26 cellular contexts compared by ENCODE assay signal in the genomic region with DNA sequence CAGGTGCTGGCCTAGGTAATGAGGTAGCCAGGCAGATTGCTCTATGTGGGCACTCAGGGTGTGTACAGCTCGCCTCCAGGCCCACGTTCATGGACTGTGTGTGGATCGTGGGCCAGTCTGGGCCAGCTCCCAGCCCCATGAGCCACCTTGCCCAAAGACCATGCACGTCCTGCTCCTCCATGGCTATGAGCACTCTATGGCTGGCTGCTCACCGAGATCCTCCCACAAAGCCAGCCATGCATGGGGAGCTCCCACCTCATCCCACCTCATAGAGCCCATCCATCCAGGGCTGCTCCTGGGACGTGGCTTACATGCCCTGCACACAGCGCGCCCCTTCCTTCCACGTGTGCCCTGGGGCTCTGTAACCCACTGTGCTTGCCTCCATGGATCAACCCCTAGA.
DNase-seq lines count a peak whose midpoint lies in the region; ATAC-seq, FAIRE-seq and TF ChIP-seq lines count a peak whose summit lies in the region.
"Had no signal": no experiment of that assay in that cellular context is flagged by ENCODE, and none has a peak within 500 bp of the region (broad histone marks: within the 10 kb centered on the region; RNA-seq: fewer than 3 reads in every experiment).

No MANE protein-coding gene starts in this region.

- TF ChIP-seq RAD21 in H1 (IDR thresholded peaks at IDR 0.05 in 1 of 2, conservative IDR thresholded peaks at IDR 0.05 in 1 of 2; ENCODE audit: low read depth in 2 of 2, low read length in 2 of 2): no peak

- H3K9me3 ChIP-seq in H1 (ENCODE audit: insufficient read depth in 2 of 2, low read depth in 1 of 2, low read length in 1 of 2) (peaks cover 0 to 3% of the 10 kb centered on the region in 2 experiments; a peak in 1 of 4 replicates), spleen (peaks cover 0 to 12% (median 2%) of the 10 kb centered on the region in 8 donors)
- H3K9me3 ChIP-seq: BE2C, BLaER1 had no signal

- no peaks in the 10 kb centered on the region for H3K4me1 ChIP-seq in H1 (replicated peaks in 1 of 4; ENCODE audit: control insufficient read depth in 3 of 4, insufficient read depth in 4 of 4, low read length in 3 of 4)
- no peaks in the 10 kb centered on the region for H3K4me1 ChIP-seq in spleen
- H3K4me1 ChIP-seq: BE2C had no signal

- H3K56ac ChIP-seq in H1 (replicated peaks; ENCODE audit: insufficient read length, low read depth, low read length): no peak overlapping the region

- no peak overlapping the region for H4K8ac ChIP-seq in H1 (ENCODE audit: extremely low read depth, insufficient read depth, low read length)

- TF ChIP-seq CTCF in H1 (IDR thresholded peaks at IDR 0.05; ENCODE audit: control extremely low read depth in 1 of 3, insufficient read depth in 1 of 3, low read depth in 1 of 3, low read length in 3 of 3): no peak
- TF ChIP-seq CTCF in spleen (IDR thresholded peaks at IDR 0.05 in 8 of 11, conservative IDR thresholded peaks at IDR 0.05 in 3 of 11): no peak
- no peak for TF ChIP-seq CTCF in activated CD8-positive, alpha-beta T cell treated with anti-CD3 and anti-CD28 coated beads for 36 hours (IDR thresholded peaks at IDR 0.05)

- no peaks in the 10 kb centered on the region for H3K79me2 ChIP-seq in H1 (ENCODE audit: control insufficient read depth in 1 of 2, insufficient read depth in 2 of 2, low read length in 2 of 2)

- no peaks in the 10 kb centered on the region for H3K27me3 Mint-ChIP-seq in activated CD8-positive, alpha-beta T cell treated with anti-CD3 and anti-CD28 coated beads for 36 hours
- H3K27me3 Mint-ChIP-seq: CD4-positive, alpha-beta memory T cell; CD4-positive, CD25-positive, alpha-beta regulatory T cell; CD8-positive, alpha-beta memory T cell had no signal

- no peak overlapping the region for H3K4me3 Mint-ChIP-seq in activated CD8-positive, alpha-beta T cell treated with anti-CD3 and anti-CD28 coated beads for 36 hours
- H3K4me3 Mint-ChIP-seq: CD14-positive monocyte; CD4-positive, CD25-positive, alpha-beta regulatory T cell; CD8-positive, alpha-beta memory T cell had no signal

- ATAC-seq in left lobe of liver: no peak
- no peak for ATAC-seq in HG03432 (IDR thresholded peaks at IDR 0.05; ENCODE audit: unreplicated experiment)
- no peak for ATAC-seq in activated CD8-positive, alpha-beta T cell treated with anti-CD3 and anti-CD28 coated beads for 36 hours
- ATAC-seq: GM12878 had no signal

- H3K27ac ChIP-seq in H1 (ENCODE audit: low read depth, low read length) (no peak overlapping the region), spleen (no peak overlapping the region)
- H3K27ac ChIP-seq: BLaER1 had no signal

- H2AFZ ChIP-seq in H1 (ENCODE audit: low read length): no peak overlapping the region

- no peaks in the 10 kb centered on the region for H3K27me3 ChIP-seq in H1 (replicated peaks in 1 of 4; ENCODE audit: control insufficient read depth in 3 of 4, extremely low read depth in 1 of 4, insufficient read depth in 3 of 4, low read length in 3 of 4)
- no peaks in the 10 kb centered on the region for H3K27me3 ChIP-seq in spleen (replicated peaks in 1 of 7)
- H3K27me3 ChIP-seq: BE2C, BLaER1 had no signal

- H2AK5ac ChIP-seq in H1 (ENCODE audit: low read depth, low read length): no peak overlapping the region

- CTCF ChIA-PET in H1 (lab: Charles Lee; ENCODE audit: partially characterized antibody): interaction anchor here (0.6 to 1.4 kb wide), 3 partner anchors 8 to 1282 kb away, joined by 3 to 5 read pairs (median 4); no protein-coding TSS in a partner anchor
- CTCF ChIA-PET in activated CD8-positive, alpha-beta T cell treated with anti-CD3 and anti-CD28 coated beads for 36 hours (lab: Charles Lee): no interaction called here

- no peaks in the 10 kb centered on the region for H3K36me3 Mint-ChIP-seq in activated CD8-positive, alpha-beta T cell treated with anti-CD3 and anti-CD28 coated beads for 36 hours (ENCODE audit: low read depth)
- H3K36me3 Mint-ChIP-seq: CD14-positive monocyte; CD4-positive, alpha-beta memory T cell; CD4-positive, CD25-positive, alpha-beta regulatory T cell; CD8-positive, alpha-beta memory T cell had no signal

- H3K36me3 ChIP-seq in H1 (ENCODE audit: control insufficient read depth in 2 of 4, insufficient read depth in 4 of 4, low read length in 3 of 4) (no peaks in the 10 kb centered on the region), spleen (no peaks in the 10 kb centered on the region)
- H3K36me3 ChIP-seq: BE2C, BLaER1 had no signal

- WGBS in H1 (ENCODE audit: extremely low coverage in 1 of 2, insufficient coverage in 1 of 2, insufficient read length in 1 of 2, insufficient replicate concordance in 2 of 2, low coverage in 1 of 2, low lambda C conversion rate in 2 of 2, missing lambda C conversion rate in 1 of 2), 2 experiments: 92% methylated on average over 9 of the region's 9 CpGs; no CpG with 5 or more reads in 1 of the 2 experiments
- WGBS in spleen, 5 donors: 82 to 94% (median 85%) methylated on average over 8 to 9 of the region's 9 CpGs

- FAIRE-seq in H1 (lab: Jason Lieb, UNC): no peak
- FAIRE-seq: A204.1, GM12878, GM12892, GM18507 had no signal

- H3K4ac ChIP-seq in H1 (replicated peaks; ENCODE audit: insufficient read length, low read depth, low read length): no peak overlapping the region

- no peak for TF ChIP-seq EP300 in H1 (IDR thresholded peaks at IDR 0.05; ENCODE audit: borderline replicate concordance in 1 of 2, low read depth in 2 of 2, low read length in 2 of 2)

- H4K20me1 ChIP-seq in H1 (replicated peaks in 1 of 2; ENCODE audit: control insufficient read depth in 1 of 2, insufficient read depth in 2 of 2, low read length in 2 of 2): no peaks in the 10 kb centered on the region
- H4K20me1 ChIP-seq: BLaER1 had no signal

- no peak overlapping the region for H3K4me3 ChIP-seq in H1 (ENCODE audit: extremely low read depth in 1 of 4, insufficient read depth in 2 of 4, low read depth in 3 of 4, low read length in 4 of 4)
- H3K4me3 ChIP-seq in spleen: no peak overlapping the region
- H3K4me3 ChIP-seq: BLaER1, GM12878 had no signal

- TF ChIP-seq POLR2A in H1 (IDR thresholded peaks at IDR 0.05; ENCODE audit: control extremely low read depth in 1 of 2, low read depth in 2 of 2, low read length in 2 of 2) (no peak), spleen (IDR thresholded peaks at IDR 0.05) (no peak)

- H3K23me2 ChIP-seq in H1 (ENCODE audit: low read depth, low read length): no peaks in the 10 kb centered on the region

- H2BK15ac ChIP-seq in H1 (ENCODE audit: low read length): no peak overlapping the region

- 0 out of 2 replicates have a peak overlapping the region, but pooled peaks have one; percentile 14 for H2BK12ac ChIP-seq in H1 (ENCODE audit: low read depth, low read length)

- H3K14ac ChIP-seq in H1 (ENCODE audit: insufficient read length): no peak overlapping the region

- peaks cover 2% of the 10 kb centered on the region for H3K9me3 Mint-ChIP-seq in activated CD8-positive, alpha-beta T cell treated with anti-CD3 and anti-CD28 coated beads for 36 hours

- H2BK120ac ChIP-seq in H1 (replicated peaks; ENCODE audit: low read depth, low read length): no peak overlapping the region

- H3K18ac ChIP-seq in H1 (ENCODE audit: extremely low read depth, low read length): no peak overlapping the region

- no peak overlapping the region for H3K4me2 ChIP-seq in H1 (ENCODE audit: insufficient read depth in 1 of 2, low read depth in 2 of 2, low read length in 2 of 2)
- H3K4me2 ChIP-seq: BLaER1 had no signal

- no peak overlapping the region for H4K5ac ChIP-seq in H1 (ENCODE audit: insufficient read length, low read depth, low read length)

- H3K79me1 ChIP-seq in H1 (ENCODE audit: low read depth, low read length): no peaks in the 10 kb centered on the region

- H2BK20ac ChIP-seq in H1 (ENCODE audit: low read length): no peak overlapping the region

- H4K91ac ChIP-seq in H1 (replicated peaks; ENCODE audit: insufficient read length, low read length): no peak overlapping the region

- no peak overlapping the region for H3K27ac Mint-ChIP-seq in activated CD8-positive, alpha-beta T cell treated with anti-CD3 and anti-CD28 coated beads for 36 hours
- H3K27ac Mint-ChIP-seq: CD4-positive, alpha-beta memory T cell; CD4-positive, CD25-positive, alpha-beta regulatory T cell; CD8-positive, alpha-beta memory T cell had no signal

- H3K9ac ChIP-seq in H1 (replicated peaks in 1 of 4; ENCODE audit: extremely low read depth in 1 of 4, low read depth in 3 of 4, low read length in 3 of 4): no peak overlapping the region
- H3K9ac ChIP-seq: BLaER1 had no signal

- POLR2A ChIA-PET in H1 (lab: Charles Lee; ENCODE audit: partially characterized antibody): interaction anchor here (0.5 to 0.7 kb wide), 2 partner anchors 7 to 922 kb away, joined by 3 read pairs; no protein-coding TSS in a partner anchor
- POLR2A ChIA-PET in activated CD8-positive, alpha-beta T cell treated with anti-CD3 and anti-CD28 coated beads for 36 hours (lab: Charles Lee): no interaction called here

- DNase-seq in H1 (ENCODE audit: low read depth in 1 of 2, low spot score in 2 of 2): no peak
- peak; percentile 58 for DNase-seq in spleen
- no peak for DNase-seq in left lobe of liver (ENCODE audit: low spot score)
- DNase-seq in activated CD8-positive, alpha-beta T cell treated with anti-CD3 and anti-CD28 coated beads for 36 hours: no peak
- DNase-seq: 8988T; ACHN; BE2C; C1 segment of cervical spinal cord; CD4-positive, alpha-beta memory T cell; CD4-positive, CD25-positive, alpha-beta regulatory T cell; CD8-positive, alpha-beta memory T cell; COR-L47; DMS 273 treated with DMSO at 0.1 percent for 48 hours; DMS153; DMS53; DMS79; DND-41; EL; GDM1 had no signal

- intact Hi-C loops in spleen (cut with DNase I; ENCODE audit: low total_unique reads): no loop called here
- intact Hi-C loops in activated CD8-positive, alpha-beta T cell treated with anti-CD3 and anti-CD28 coated beads for 36 hours (cut with micrococcal nuclease): no loop called here

- no peak overlapping the region for H2BK5ac ChIP-seq in H1 (ENCODE audit: low read depth, low read length)

- no peak overlapping the region for H3K23ac ChIP-seq in H1 (ENCODE audit: insufficient read length)

- no peaks in the 10 kb centered on the region for H3K4me1 Mint-ChIP-seq in activated CD8-positive, alpha-beta T cell treated with anti-CD3 and anti-CD28 coated beads for 36 hours (ENCODE audit: low read depth)
- H3K4me1 Mint-ChIP-seq: CD14-positive monocyte; CD4-positive, alpha-beta memory T cell; CD8-positive, alpha-beta memory T cell had no signal

TF ChIP-seq in H1, 55 proteins besides CTCF, POLR2A, EP300 and RAD21:
- TF ChIP-seq GABPA (IDR thresholded peaks at IDR 0.05; ENCODE audit: borderline replicate concordance, insufficient read depth, low read length) (no peak), RNF2 (IDR thresholded peaks at IDR 0.05; ENCODE audit: borderline replicate concordance, low read depth, low read length, missing control alignments, poor library complexity, severe bottlenecking) (no peak), ZNF274 (IDR thresholded peaks at IDR 0.05; ENCODE audit: borderline replicate concordance, extremely low read depth, low read length) (no peak)
TF ChIP-seq in H1: peak in this region for 0.
